In the genomic region with DNA sequence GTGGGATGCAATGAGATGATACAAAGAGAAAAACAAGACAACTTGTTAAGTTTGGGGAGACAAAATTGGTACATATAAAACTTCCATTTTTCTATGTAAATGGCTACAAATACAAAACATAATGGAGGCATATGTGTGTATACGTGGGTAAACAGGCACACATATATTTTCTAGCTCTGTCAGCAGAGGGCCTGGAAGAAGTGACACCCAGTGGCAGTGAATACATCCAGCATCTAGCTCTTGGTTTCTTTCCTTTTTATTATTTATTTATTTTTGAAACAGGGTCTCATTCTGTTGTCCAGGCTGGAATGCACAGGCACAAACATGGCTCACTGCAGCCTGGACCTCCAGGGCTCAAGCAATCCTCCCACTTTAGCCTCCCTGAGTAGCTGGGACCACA, we compare ENCODE assay signal across 16 cellular contexts. TPM values are rescaled to one million over a fixed set of nuclear protein-coding genes. Genes with fewer than 3 reads are reported as not detected.
DNase-seq lines count a peak whose midpoint lies in the region; ATAC-seq and TF ChIP-seq lines count a peak whose summit lies in the region.
"Had no signal": no experiment of that assay in that cellular context is flagged by ENCODE, and none has a peak within 500 bp of the region (broad histone marks: within the 10 kb centered on the region; RNA-seq: fewer than 3 reads in every experiment).

No MANE protein-coding gene starts in this region.

- POLR2A ChIA-PET in SK-N-SH (lab: Yijun Ruan, JAX) (no interaction called here), HEK293T (lab: Yijun Ruan, JAX) (interaction anchor here (0.9 to 1.0 kb wide), 2 partner anchors 54 to 68 kb away, joined by 3 to 4 read pairs; a partner anchor contains a TSS)
- POLR2A ChIA-PET in activated CD4-positive, alpha-beta T cell treated with anti-CD3 and anti-CD28 coated beads for 36 hours (lab: Charles Lee): no interaction called here

- no peak overlapping the region for H3K18ac ChIP-seq in H9 (ENCODE audit: insufficient read length, low read depth, low read length)

- H2BK120ac ChIP-seq in H9 (ENCODE audit: low read depth, low read length, poor library complexity, severe bottlenecking): no peak overlapping the region

- no peaks in the 10 kb centered on the region for H3F3A ChIP-seq in SK-N-SH (replicated peaks; ENCODE audit: insufficient read depth)

- no peak overlapping the region for H3K27ac Mint-ChIP-seq in H9
- H3K27ac Mint-ChIP-seq in activated CD4-positive, alpha-beta T cell treated with anti-CD3 and anti-CD28 coated beads for 36 hours: no peak overlapping the region
- H3K27ac Mint-ChIP-seq: activated naive CD8-positive, alpha-beta T cell treated with anti-CD3 and anti-CD28 coated beads, Interleukin-2, amount 10 ng/mL, durations not matched to agents 7 days and 5 days; CD4-positive, CD25-positive, alpha-beta regulatory T cell; stimulated activated naive CD8-positive, alpha-beta T cell treated with anti-CD3 and anti-CD28 coated beads, Interleukin-15, Interleukin-2, amounts not matched to agents 100 ng/mL and 50 ng/mL, for 24 hours; WTC11 had no signal

- H3K56ac ChIP-seq in H9 (ENCODE audit: insufficient read length, low read depth, low read length): no peak overlapping the region

- H2AK5ac ChIP-seq in H9 (ENCODE audit: insufficient read length, low read length): no peak overlapping the region

- no peak overlapping the region for H2BK15ac ChIP-seq in H9 (ENCODE audit: low read depth, low read length)

- no peak for ATAC-seq in GM18858 (IDR thresholded peaks at IDR 0.05; ENCODE audit: unreplicated experiment)
- ATAC-seq in activated CD4-positive, alpha-beta T cell treated with anti-CD3 and anti-CD28 coated beads for 36 hours: no peak
- ATAC-seq: WTC11 had no signal

- H3K27me3 ChIP-seq in BE2C (peaks cover 10% of the 10 kb centered on the region), H9 (ENCODE audit: insufficient read depth, low read length) (peaks cover 14% of the 10 kb centered on the region; the same call in 1 of the 2 replicates), SK-N-SH (ENCODE audit: insufficient read depth) (peaks cover 8% of the 10 kb centered on the region; the same call in 1 of the 2 replicates), vagina (no peaks in the 10 kb centered on the region)

- TF ChIP-seq EP300 in SK-N-SH (IDR thresholded peaks at IDR 0.05; ENCODE audit: borderline replicate concordance in 1 of 2, low read depth in 1 of 2, low read length in 1 of 2): no peak

- H3K4me3 ChIP-seq in BE2C (ENCODE audit: low read depth, low read length) (no peak overlapping the region), SK-N-SH (ENCODE audit: low read depth in 2 of 2, low read length in 1 of 2) (no peak overlapping the region), epithelial cell of proximal tubule (ENCODE audit: low read depth, low read length) (no peak overlapping the region), vagina (no peak overlapping the region)

- H3K23ac ChIP-seq in H9 (ENCODE audit: insufficient read length, low read depth, low read length): no peak overlapping the region

- no CpG with 5 or more reads among the region's 1 CpG for WGBS in H9 (ENCODE audit: extremely low coverage, insufficient read length, low lambda C conversion rate)
- WGBS in SK-N-SH (ENCODE audit: low lambda C conversion rate): 79% methylated on average over 1 of the region's 1 CpG

- H3K27me3 Mint-ChIP-seq in H9 (ENCODE audit: low read depth): peaks cover 29% of the 10 kb centered on the region
- H3K27me3 Mint-ChIP-seq in activated CD4-positive, alpha-beta T cell treated with anti-CD3 and anti-CD28 coated beads for 36 hours: peaks cover 12% of the 10 kb centered on the region

- no peak overlapping the region for H2AFZ ChIP-seq in H9 (ENCODE audit: low read length)
- no peak overlapping the region for H2AFZ ChIP-seq in SK-N-SH (ENCODE audit: low read depth)

- H3K4me1 ChIP-seq in BE2C: no peaks in the 10 kb centered on the region
- H3K4me1 ChIP-seq in H9 (ENCODE audit: insufficient read depth, low read length): no peaks in the 10 kb centered on the region
- no peaks in the 10 kb centered on the region for H3K4me1 ChIP-seq in SK-N-SH (ENCODE audit: control insufficient read depth in 1 of 2, insufficient read depth in 2 of 2, low read depth in 1 of 2, low read length in 1 of 2)
- peaks cover 5% of the 10 kb centered on the region for H3K4me1 ChIP-seq in vagina

- no peak overlapping the region for H3K27ac ChIP-seq in H9 (ENCODE audit: insufficient read length, low read depth, low read length)
- H3K27ac ChIP-seq in SK-N-SH (ENCODE audit: low read depth in 2 of 2, low read length in 1 of 2): no peak overlapping the region
- H3K27ac ChIP-seq in vagina: no peak overlapping the region

- no peaks in the 10 kb centered on the region for H3K9me2 ChIP-seq in SK-N-SH

- CTCF ChIA-PET in SK-N-SH (lab: Yijun Ruan, JAX): interaction anchor here (0.6 to 2.7 kb wide), 11 partner anchors 10 to 792 kb away, joined by 3 to 11 read pairs (median 3); a partner anchor contains a TSS
- CTCF ChIA-PET in activated CD4-positive, alpha-beta T cell treated with anti-CD3 and anti-CD28 coated beads for 36 hours (lab: Charles Lee): no interaction called here
- CTCF ChIA-PET in HEK293T (lab: Yijun Ruan, JAX): interaction anchor here (0.6 kb wide), 1 partner anchor 9 kb away, joined by 3 read pairs; no protein-coding TSS in a partner anchor

- no peaks in the 10 kb centered on the region for H3K36me3 ChIP-seq in BE2C
- H3K36me3 ChIP-seq in SK-N-SH (replicated peaks in 1 of 2; ENCODE audit: control insufficient read depth in 1 of 2, insufficient read depth in 2 of 2, low read length in 1 of 2): no peaks in the 10 kb centered on the region
- no peaks in the 10 kb centered on the region for H3K36me3 ChIP-seq in vagina

- H3K4ac ChIP-seq in H9 (ENCODE audit: low read depth, low read length): no peak overlapping the region

- intact Hi-C loops in activated CD4-positive, alpha-beta T cell treated with anti-CD3 and anti-CD28 coated beads for 36 hours (cut with DNase I, micrococcal nuclease): no loop called here
- intact Hi-C loops in vagina (cut with DNase I): no loop called here

- no peaks in the 10 kb centered on the region for H3K23me2 ChIP-seq in H9 (ENCODE audit: insufficient read length, low read depth, low read length, poor library complexity, severe bottlenecking)

- H3K79me1 ChIP-seq in H9 (ENCODE audit: insufficient read depth, low read depth, low read length, poor library complexity, severe bottlenecking): no peaks in the 10 kb centered on the region

- H3K79me2 ChIP-seq in H9 (ENCODE audit: insufficient read depth, low read length): no peaks in the 10 kb centered on the region
- H3K79me2 ChIP-seq in SK-N-SH (ENCODE audit: insufficient read depth): no peaks in the 10 kb centered on the region

- peak; percentile 38 for TF ChIP-seq RAD21 in SK-N-SH (IDR thresholded peaks at IDR 0.05; ENCODE audit: low read length)

- no peak overlapping the region for H3K14ac ChIP-seq in H9 (ENCODE audit: insufficient read depth, low read length)

- no peak for TF ChIP-seq POLR2A in vagina (IDR thresholded peaks at IDR 0.05)

- H4K8ac ChIP-seq in H9 (replicated peaks; ENCODE audit: insufficient read length, low read depth, low read length): no peak overlapping the region

- H3K9ac ChIP-seq in H9 (ENCODE audit: extremely low read depth, insufficient read length, low read length): no peak overlapping the region
- no peak overlapping the region for H3K9ac ChIP-seq in SK-N-SH

- no peak overlapping the region for H4K5ac ChIP-seq in H9 (ENCODE audit: insufficient read length, low read depth, low read length)

- DNase-seq in BE2C (no peak), H9 (no peak), SK-N-SH (no peak), epithelial cell of proximal tubule (ENCODE audit: low read depth) (no peak), vagina (ENCODE audit: extremely low spot score in 2 of 2) (no peak), HEK293T (ENCODE audit: extremely low spot score) (no peak)
- no peak for DNase-seq in activated CD4-positive, alpha-beta T cell treated with anti-CD3 and anti-CD28 coated beads for 36 hours
- DNase-seq: activated naive CD8-positive, alpha-beta T cell treated with anti-CD3 and anti-CD28 coated beads, Interleukin-2, amount 10 ng/mL, durations not matched to agents 7 days and 5 days; CD4-positive, CD25-positive, alpha-beta regulatory T cell; effector CD4-positive, alpha-beta T cell; retina; SHP77 treated with DMSO at 0.1 percent for 48 hours had no signal

- H3T11ph ChIP-seq in H9 (ENCODE audit: low read length): no peak overlapping the region

- peaks cover 0 to 2% (median 0%) of the 10 kb centered on the region in 3 experiments; a peak in 1 of 7 replicates for H3K36me3 Mint-ChIP-seq in H9 (ENCODE audit: insufficient read depth in 1 of 3, low read depth in 3 of 3)
- H3K36me3 Mint-ChIP-seq in activated CD4-positive, alpha-beta T cell treated with anti-CD3 and anti-CD28 coated beads for 36 hours (ENCODE audit: low read depth): peaks cover 3% of the 10 kb centered on the region
- H3K36me3 Mint-ChIP-seq: CD4-positive, CD25-positive, alpha-beta regulatory T cell; WTC11 had no signal

- H2BK5ac ChIP-seq in H9 (ENCODE audit: insufficient read length, low read length): no peak overlapping the region

- H3K4me2 ChIP-seq in H9 (ENCODE audit: insufficient read depth, insufficient read length, low read length) (no peak overlapping the region), SK-N-SH (no peak overlapping the region)

- H3K4me1 Mint-ChIP-seq in H9: no peaks in the 10 kb centered on the region; a peak in 2 of 4 replicates
- no peaks in the 10 kb centered on the region for H3K4me1 Mint-ChIP-seq in activated CD4-positive, alpha-beta T cell treated with anti-CD3 and anti-CD28 coated beads for 36 hours
- H3K4me1 Mint-ChIP-seq: WTC11 had no signal

- no peak overlapping the region for H2BK20ac ChIP-seq in H9 (ENCODE audit: low read depth, low read length, poor library complexity, severe bottlenecking)

- H3K9me3 Mint-ChIP-seq in H9: peaks cover 3 to 7% of the 10 kb centered on the region in 2 experiments; a peak in 2 of 5 replicates
- no peaks in the 10 kb centered on the region for H3K9me3 Mint-ChIP-seq in activated CD4-positive, alpha-beta T cell treated with anti-CD3 and anti-CD28 coated beads for 36 hours (ENCODE audit: low read depth)
- H3K9me3 Mint-ChIP-seq: activated naive CD8-positive, alpha-beta T cell treated with anti-CD3 and anti-CD28 coated beads, Interleukin-2, amount 10 ng/mL, durations not matched to agents 7 days and 5 days; CD4-positive, CD25-positive, alpha-beta regulatory T cell; stimulated activated naive CD8-positive, alpha-beta T cell treated with anti-CD3 and anti-CD28 coated beads, Interleukin-15, Interleukin-2, amounts not matched to agents 100 ng/mL and 50 ng/mL, for 24 hours had no signal

- no peak overlapping the region for H4K91ac ChIP-seq in H9 (ENCODE audit: insufficient read length, low read depth, low read length)

- peak; percentile 48 for TF ChIP-seq CTCF in BE2C (IDR thresholded peaks at IDR 0.05; ENCODE audit: low read depth, low read length)
- TF ChIP-seq CTCF in H9 (conservative IDR thresholded peaks at IDR 0.05): peak; percentile 26; the same call in 1 of the 3 replicates
- TF ChIP-seq CTCF in SK-N-SH (IDR thresholded peaks at IDR 0.05): peak; percentile 38
- peak; percentile 32 for TF ChIP-seq CTCF in epithelial cell of proximal tubule (conservative IDR thresholded peaks at IDR 0.05; ENCODE audit: low read depth, low read length)
- TF ChIP-seq CTCF in vagina (IDR thresholded peaks at IDR 0.05): no peak

- H2BK12ac ChIP-seq in H9 (ENCODE audit: insufficient read length, low read depth, low read length): no peak overlapping the region

- no peaks in the 10 kb centered on the region for H3K9me3 ChIP-seq in BE2C
- no peaks in the 10 kb centered on the region for H3K9me3 ChIP-seq in H9 (ENCODE audit: control insufficient read depth, low read depth, low read length)
- H3K9me3 ChIP-seq in SK-N-SH: no peaks in the 10 kb centered on the region
- H3K9me3 ChIP-seq in vagina: no peaks in the 10 kb centered on the region

- H4K20me1 ChIP-seq in H9 (ENCODE audit: control insufficient read depth, insufficient read depth, insufficient read length) (no peaks in the 10 kb centered on the region), SK-N-SH (ENCODE audit: insufficient read depth) (no peaks in the 10 kb centered on the region)

- H3K4me3 Mint-ChIP-seq in H9: no peak overlapping the region
- no peak overlapping the region for H3K4me3 Mint-ChIP-seq in activated CD4-positive, alpha-beta T cell treated with anti-CD3 and anti-CD28 coated beads for 36 hours
- H3K4me3 Mint-ChIP-seq: activated naive CD8-positive, alpha-beta T cell treated with anti-CD3 and anti-CD28 coated beads, Interleukin-2, amount 10 ng/mL, durations not matched to agents 7 days and 5 days; CD4-positive, CD25-positive, alpha-beta regulatory T cell; stimulated activated naive CD8-positive, alpha-beta T cell treated with anti-CD3 and anti-CD28 coated beads, Interleukin-15, Interleukin-2, amounts not matched to agents 100 ng/mL and 50 ng/mL, for 24 hours; WTC11 had no signal

RNA-seq across cellular contexts. Expression of a gene that starts 5.0 kb away (rescaled TPM):
- not detected for polyA plus RNA-seq in BE2C (2012; ENCODE audit: insufficient read depth, insufficient read length, low read depth)
- 0.90 and 0.92 TPM in 2 replicates for total RNA-seq in H9 (2021)
- 0.18 and 0.36 TPM in 2 replicates for polyA plus RNA-seq in SK-N-SH (2012; rRNA removed)
- 0.04 TPM in 1 of 2 replicates, not detected in the other for polyA plus RNA-seq in SK-N-SH (2012; cell fraction: cytosol; rRNA removed)
- 2.7 and 4.2 TPM in 2 replicates for polyA plus RNA-seq in SK-N-SH (2012; cell fraction: nucleus; rRNA removed)
- total RNA-seq in epithelial cell of proximal tubule: 0.12 TPM in 1 of 2 replicates, not detected in the other
- under 1 TPM in 1 of 2 experiments, not detected in 1; 0.35 TPM for total RNA-seq in activated CD4-positive, alpha-beta T cell treated with anti-CD3 and anti-CD28 coated beads for 36 hours
- not detected for total RNA-seq in vagina
- total RNA-seq: CD4-positive, CD25-positive, alpha-beta regulatory T cell; NCI-H460 had no signal
- polyA plus RNA-seq: CD4-positive, CD25-positive, alpha-beta regulatory T cell had no signal

RNA-seq across cellular contexts. Expression of a gene that starts 14.1 kb away (rescaled TPM):
- polyA plus RNA-seq in BE2C (2012; ENCODE audit: insufficient read depth, insufficient read length, low read depth): 4.2 TPM
- total RNA-seq in H9 (2021) (8.0 and 8.1 TPM in 2 replicates), epithelial cell of proximal tubule (31.4 and 34.9 TPM in 2 replicates), vagina (17.4 TPM)
- polyA plus RNA-seq in SK-N-SH (2012; rRNA removed): 16.8 and 21.8 TPM in 2 replicates
- polyA plus RNA-seq in SK-N-SH (2012; cell fraction: cytosol; rRNA removed): 9.2 and 14.9 TPM in 2 replicates
- polyA plus RNA-seq in SK-N-SH (2012; cell fraction: nucleus; rRNA removed): 40.3 and 60.8 TPM in 2 replicates
- total RNA-seq in activated CD4-positive, alpha-beta T cell treated with anti-CD3 and anti-CD28 coated beads for 36 hours: under 1 TPM; 0.84 to 0.98 TPM

RNA-seq across cellular contexts. Expression of a gene that starts 52.5 kb away (rescaled TPM):
- 451 TPM for polyA plus RNA-seq in BE2C (2012; ENCODE audit: insufficient read depth, insufficient read length, low read depth)
- total RNA-seq in H9 (2021) (456 and 462 TPM in 2 replicates), epithelial cell of proximal tubule (211 and 328 TPM in 2 replicates), vagina (164 TPM)
- 173 and 234 TPM in 2 replicates for polyA plus RNA-seq in SK-N-SH (2012; rRNA removed)
- 103 and 111 TPM in 2 replicates for polyA plus RNA-seq in SK-N-SH (2012; cell fraction: cytosol; rRNA removed)
- 442 and 643 TPM in 2 replicates for polyA plus RNA-seq in SK-N-SH (2012; cell fraction: nucleus; rRNA removed)
- 100 to 1,000 TPM; 326 to 567 TPM for total RNA-seq in activated CD4-positive, alpha-beta T cell treated with anti-CD3 and anti-CD28 coated beads for 36 hours

RNA-seq across cellular contexts. Expression of a gene that starts 52.8 kb away (rescaled TPM):
- polyA plus RNA-seq in BE2C (2012; ENCODE audit: insufficient read depth, insufficient read length, low read depth): 79.5 TPM
- total RNA-seq in H9 (2021) (92.9 and 99.7 TPM in 2 replicates), epithelial cell of proximal tubule (28.2 and 36.0 TPM in 2 replicates), vagina (29.7 TPM)
- 19.0 and 23.0 TPM in 2 replicates for polyA plus RNA-seq in SK-N-SH (2012; rRNA removed)
- 7.0 and 12.1 TPM in 2 replicates for polyA plus RNA-seq in SK-N-SH (2012; cell fraction: cytosol; rRNA removed)
- polyA plus RNA-seq in SK-N-SH (2012; cell fraction: nucleus; rRNA removed): 47.6 and 71.1 TPM in 2 replicates
- 10 to 100 TPM; 23.2 to 25.3 TPM for total RNA-seq in activated CD4-positive, alpha-beta T cell treated with anti-CD3 and anti-CD28 coated beads for 36 hours

Comparison
In these comparisons a context has a peak if more than half of its experiments do, and no peak if none do; other contexts are left out.
1. CTCF ChIP-seq: peak in BE2C (single experiment), H9 (single experiment), SK-N-SH (single experiment) and epithelial cell of proximal tubule (single experiment); none in vagina (0 of 3).